22 cellular contexts compared by ENCODE assay signal in genomic region chr10:124527996-124528395, GRCh38.
"Had no signal": no experiment of that assay in that cellular context is flagged by ENCODE, and none has a peak within 500 bp of the region (broad histone marks: within the 10 kb centered on the region; RNA-seq: fewer than 3 reads in every experiment).

No MANE protein-coding gene starts in this region.

- H3K4me3 Mint-ChIP-seq: central memory CD8-positive, alpha-beta T cell; effector memory CD8-positive, alpha-beta T cell; memory B cell; natural killer cell; stimulated activated naive B cell treated with anti-CD40 and anti-IgM and Interleukin-4, amounts not matched to agents 10 μg/mL and 1 μg/mL and 100 μg/mL, for 72 hours; stimulated activated naive CD8-positive, alpha-beta T cell treated with anti-CD3 and anti-CD28 coated beads, Interleukin-15, Interleukin-2, amounts not matched to agents 100 ng/mL and 50 ng/mL, for 24 hours had no signal

- H3K4me1 ChIP-seq: pancreas had no signal

- H3K36me3 Mint-ChIP-seq: memory B cell; natural killer cell; stimulated activated naive B cell treated with anti-CD40 and anti-IgM and Interleukin-4, amounts not matched to agents 10 μg/mL and 1 μg/mL and 100 μg/mL, for 72 hours had no signal

- H3K27ac ChIP-seq: coronary artery, esophagus squamous epithelium, hepatocyte, neutrophil, pancreas, thoracic aorta, tibial nerve, upper lobe of right lung had no signal

- H3K9me3 ChIP-seq: esophagus squamous epithelium, neutrophil, pancreas, thoracic aorta, tibial nerve, upper lobe of right lung, uterus had no signal

- H3K36me3 ChIP-seq: esophagus squamous epithelium, neutrophil, pancreas, thoracic aorta, tibial nerve, upper lobe of right lung, uterus had no signal

- H3K9me3 Mint-ChIP-seq: central memory CD8-positive, alpha-beta T cell; effector memory CD8-positive, alpha-beta T cell; memory B cell; natural killer cell; stimulated activated naive B cell treated with anti-CD40 and anti-IgM and Interleukin-4, amounts not matched to agents 10 μg/mL and 1 μg/mL and 100 μg/mL, for 72 hours; stimulated activated naive CD8-positive, alpha-beta T cell treated with anti-CD3 and anti-CD28 coated beads, Interleukin-15, Interleukin-2, amounts not matched to agents 100 ng/mL and 50 ng/mL, for 24 hours had no signal

- H3K27me3 Mint-ChIP-seq: central memory CD8-positive, alpha-beta T cell; effector memory CD8-positive, alpha-beta T cell; memory B cell; stimulated activated naive B cell treated with anti-CD40 and anti-IgM and Interleukin-4, amounts not matched to agents 10 μg/mL and 1 μg/mL and 100 μg/mL, for 72 hours; stimulated activated naive CD8-positive, alpha-beta T cell treated with anti-CD3 and anti-CD28 coated beads, Interleukin-15, Interleukin-2, amounts not matched to agents 100 ng/mL and 50 ng/mL, for 24 hours had no signal

- DNase-seq: dermis blood vessel endothelial cell; effector memory CD8-positive, alpha-beta T cell; erythroblast; esophagus squamous epithelium; head of caudate nucleus; left colon; natural killer cell; pancreas; stimulated activated CD4-positive, alpha-beta T cell treated with anti-CD3 and anti-CD28 coated beads, Interleukin-4, amount 100 ng/mL, for 4 hours; stimulated activated naive B cell treated with anti-CD40 and anti-IgM and Interleukin-4, amounts not matched to agents 10 μg/mL and 1 μg/mL and 100 μg/mL, for 72 hours; upper lobe of right lung; uterus had no signal

- H2AFZ ChIP-seq: hepatocyte had no signal

- ATAC-seq: effector memory CD8-positive, alpha-beta T cell; left colon; natural killer cell; pancreas; sciatic nerve; stimulated activated naive B cell treated with anti-CD40 and anti-IgM and Interleukin-4, amounts not matched to agents 10 μg/mL and 1 μg/mL and 100 μg/mL, for 72 hours; upper lobe of right lung had no signal

- H3K4me3 ChIP-seq: coronary artery, esophagus squamous epithelium, hepatocyte, lung, pancreas, thoracic aorta, tibial nerve, upper lobe of right lung, uterus had no signal

- H3K4me2 ChIP-seq: hepatocyte had no signal

- H3K27ac Mint-ChIP-seq: effector memory CD8-positive, alpha-beta T cell; memory B cell; natural killer cell; stimulated activated naive CD8-positive, alpha-beta T cell treated with anti-CD3 and anti-CD28 coated beads, Interleukin-15, Interleukin-2, amounts not matched to agents 100 ng/mL and 50 ng/mL, for 24 hours had no signal

- H3K79me2 ChIP-seq: hepatocyte had no signal

- H3K27me3 ChIP-seq: esophagus squamous epithelium, hepatocyte, pancreas, tibial nerve, upper lobe of right lung, uterus had no signal
